In genomic region chr11:65551572-65552398, GRCh38 we compare ENCODE assay signal across 8 cellular contexts. TPM values are rescaled to one million over a fixed set of nuclear protein-coding genes. Genes with fewer than 3 reads are reported as not detected.
DNase-seq lines count a peak whose midpoint lies in the region; TF ChIP-seq lines count a peak whose summit lies in the region.

No MANE protein-coding gene starts in this region.

- 52% methylated on average over 18 of the region's 18 CpGs for WGBS in liver
- 42% methylated on average over 18 of the region's 18 CpGs; no CpG with 5 or more reads in 1 of the 2 donors for WGBS in transverse colon (ENCODE audit: low coverage in 1 of 2), 2 donors

- H3K27ac ChIP-seq in liver (ENCODE audit: low read depth in 1 of 2, low read length in 2 of 2) (peak overlapping the region; percentile 82 to 91), transverse colon (peak overlapping the region; percentile 76 to 83 (median 80))

- TF ChIP-seq RAD21 in liver (IDR thresholded peaks at IDR 0.05) = peak in 1 of 2 donors; percentile 38

- TF ChIP-seq EP300 in transverse colon (IDR thresholded peaks at IDR 0.05; ENCODE audit: low read depth) = no peak

- no peak overlapping the region for H3K9ac ChIP-seq in liver (ENCODE audit: low read depth in 1 of 2, low read length in 2 of 2)

- peak; percentile 43 for TF ChIP-seq POLR2A in Raji (IDR thresholded peaks at IDR 0.05; ENCODE audit: insufficient read depth, low read depth, low read length)
- peak; percentile 58 for TF ChIP-seq POLR2A in transverse colon (IDR thresholded peaks at IDR 0.05)

- H3K4me1 ChIP-seq in liver (ENCODE audit: control insufficient read depth in 4 of 4, insufficient read depth in 4 of 4, low read length in 3 of 4) (peaks cover 6 to 38% (median 14%) of the 10 kb centered on the region in 4 donors), transverse colon (peaks cover 7 to 55% (median 35%) of the 10 kb centered on the region in 4 donors)

- no peaks in the 10 kb centered on the region for H3K27me3 ChIP-seq in liver (ENCODE audit: control insufficient read depth in 4 of 4, insufficient read depth in 4 of 4, low read length in 3 of 4)
- H3K27me3 ChIP-seq in transverse colon = no peaks in the 10 kb centered on the region

- DNase-seq in NCI-H82 (lab: John Stamatoyannopoulos, UW) = peak; percentile 66
- DNase-seq in NCI-H82 treated with DMSO at 0.1 percent for 48 hours (lab: John Stamatoyannopoulos, UW; ENCODE audit: unreplicated experiment) = no peak
- peak; percentile 78 for DNase-seq in HuH-7.5 (ENCODE audit: low spot score)
- DNase-seq in astrocyte of the spinal cord (ENCODE audit: low read depth, low spot score) = no peak
- DNase-seq in transverse colon = peak; percentile 90
- no peak for DNase-seq in pons (ENCODE audit: low spot score)

- in situ Hi-C loops in astrocyte of the spinal cord (cut with HindIII; ENCODE audit: low sequenced_read_pairs) (no loop called here), transverse colon (cut with MboI; ENCODE audit: low pct_ligation_motif_present in 1 of 4, low pct_unique_long_range_greater_than_20kb in 1 of 4, low sequenced_read_pairs in 3 of 4) (no loop called here)

- TF ChIP-seq CTCF in astrocyte of the spinal cord (IDR thresholded peaks at IDR 0.05; ENCODE audit: low read depth, low read length) (peak; percentile 45), liver (IDR thresholded peaks at IDR 0.05; ENCODE audit: low read depth, low read length, missing input control) (peak; percentile 48), transverse colon (IDR thresholded peaks at IDR 0.05) (peak; percentile 40 to 82 (median 59))

- H3K36me3 ChIP-seq in liver (ENCODE audit: control insufficient read depth in 4 of 4, insufficient read depth in 3 of 4, low read depth in 1 of 4, low read length in 3 of 4) (peaks cover 0 to 7% (median 0%) of the 10 kb centered on the region in 4 donors), transverse colon (no peaks in the 10 kb centered on the region)

- H3K9me3 ChIP-seq in liver (ENCODE audit: control insufficient read depth in 4 of 4, low read length in 3 of 4) (no peaks in the 10 kb centered on the region), transverse colon (no peaks in the 10 kb centered on the region)

- intact Hi-C loops in transverse colon (cut with DNase I; ENCODE audit: low total_unique reads) = no loop called here

- H3K4me3 ChIP-seq in astrocyte of the spinal cord (ENCODE audit: low read depth, low read length) (no peak overlapping the region), liver (ENCODE audit: low read depth in 1 of 3, low read length in 3 of 3) (peak overlapping the region in 1 of 3 donors; percentile 3), transverse colon (peak overlapping the region in 2 of 4 donors; percentile 5 to 13)

TF ChIP-seq in liver, 16 proteins besides CTCF, POLR2A, EP300 and RAD21:
- TF ChIP-seq YY1 (IDR thresholded peaks at IDR 0.05) = no peak
- TF ChIP-seq HNF4G (IDR thresholded peaks at IDR 0.05) = peak; percentile 73
- TF ChIP-seq RXRA (IDR thresholded peaks at IDR 0.05) = peak; percentile 98
- peak; percentile 70 for TF ChIP-seq SP1 (IDR thresholded peaks at IDR 0.05)
- peak; percentile 91 to 94 for TF ChIP-seq HNF4A (conservative IDR thresholded peaks at IDR 0.05)
- no peak for TF ChIP-seq EGR1 (IDR thresholded peaks at IDR 0.05; ENCODE audit: low read depth in 2 of 2)
- TF ChIP-seq NR2F2 (IDR thresholded peaks at IDR 0.05) = peak; percentile 100
- no peak for TF ChIP-seq MAX (IDR thresholded peaks at IDR 0.05)
- peak; percentile 49 for TF ChIP-seq FOXA2 (IDR thresholded peaks at IDR 0.05)
- no peak for TF ChIP-seq TAF1 (conservative IDR thresholded peaks at IDR 0.05)
- TF ChIP-seq, protein P1, sequence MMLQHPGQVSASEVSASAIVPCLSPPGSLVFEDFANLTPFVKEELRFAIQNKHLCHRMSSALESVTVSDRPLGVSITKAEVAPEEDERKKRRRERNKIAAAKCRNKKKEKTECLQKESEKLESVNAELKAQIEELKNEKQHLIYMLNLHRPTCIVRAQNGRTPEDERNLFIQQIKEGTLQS (IDR thresholded peaks at IDR 0.05) = no peak
- peak in 1 of 2 donors; percentile 34 for TF ChIP-seq JUND (IDR thresholded peaks at IDR 0.05)
- TF ChIP-seq REST (IDR thresholded peaks at IDR 0.05) = peak; percentile 30
- peak; percentile 14 for TF ChIP-seq FOXA1 (IDR thresholded peaks at IDR 0.05)
- TF ChIP-seq ZBTB33 (IDR thresholded peaks at IDR 0.05) = no peak
- peak in 1 of 2 donors; percentile 46 for TF ChIP-seq GABPA (IDR thresholded peaks at IDR 0.05 in 1 of 2, conservative IDR thresholded peaks at IDR 0.05 in 1 of 2)

RNA-seq across cellular contexts. Expression of gene LTBP3, which starts 6.4 kb away (rescaled TPM):
- total RNA-seq in liver (10 to 100 TPM; 16.0 to 17.9 TPM), transverse colon (100 to 1,000 TPM in 2 of 4 donors, 10 to 100 TPM in 2; 48.7 to 467 (median 140) TPM)
- polyA plus RNA-seq in liver = 10 to 100 TPM in 1 of 2 donors, 1 to 10 TPM in 1; 8.8 to 46.2 TPM

RNA-seq across cellular contexts. Expression of gene ZNRD2, which starts 18.5 kb away (rescaled TPM):
- total RNA-seq in liver = 10 to 100 TPM; 18.2 to 22.7 TPM
- polyA plus RNA-seq in liver = 10 to 100 TPM; 33.3 to 39.5 TPM
- 10 to 100 TPM in 3 of 4 donors, 1 to 10 TPM in 1; 6.4 to 38.4 (median 27.9) TPM for total RNA-seq in transverse colon

RNA-seq across cellular contexts. Expression of gene FAM89B, which starts 20.6 kb away (rescaled TPM):
- total RNA-seq in liver = 10 to 100 TPM in 1 of 2 donors, 1 to 10 TPM in 1; 4.7 to 16.7 TPM
- polyA plus RNA-seq in liver = 10 to 100 TPM in 1 of 2 donors, 1 to 10 TPM in 1; 7.7 to 11.4 TPM
- 100 to 1,000 TPM in 1 of 4 donors, 10 to 100 TPM in 3; 25.2 to 254 (median 51.6) TPM for total RNA-seq in transverse colon

RNA-seq across cellular contexts. Expression of gene EHBP1L1, which starts 24.1 kb away (rescaled TPM):
- total RNA-seq in liver (100 to 1,000 TPM in 1 of 2 donors, 10 to 100 TPM in 1; 13.6 to 120 TPM), transverse colon (100 to 1,000 TPM in 2 of 4 donors, 10 to 100 TPM in 2; 90.2 to 215 (median 106) TPM)
- polyA plus RNA-seq in liver = 1 to 10 TPM; 1.1 to 6.5 TPM

RNA-seq across cellular contexts. Expression of gene SCYL1, which starts 26.9 kb away (rescaled TPM):
- total RNA-seq in liver (10 to 100 TPM; 33.7 to 59.5 TPM), transverse colon (10 to 100 TPM; 41.0 to 78.4 (median 69.2) TPM)
- 10 to 100 TPM; 45.6 to 62.0 TPM for polyA plus RNA-seq in liver

Comparison
In these comparisons a context has a peak if more than half of its experiments do, and no peak if none do; other contexts are left out.
1. DNase-seq: peak in NCI-H82 (single experiment), HuH-7.5 (single experiment) and transverse colon (single experiment); none in NCI-H82 treated with DMSO at 0.1 percent for 48 hours (single experiment), astrocyte of the spinal cord (single experiment) and pons (single experiment).
2. Peak in every context shown above with its lines, with median percentiles within 50 percentile points of each other: CTCF ChIP-seq.